Comparison of ENCODE assay signal across 23 cellular contexts in genomic region chr4:113773756-113774155, GRCh38. TPM values are rescaled to one million over a fixed set of nuclear protein-coding genes. Genes with fewer than 3 reads are reported as not detected.
A peak's percentile ranks its signal among the peaks of the same experiment; 100 is the strongest.
DNase-seq lines count a peak whose midpoint lies in the region; ATAC-seq, FAIRE-seq and TF ChIP-seq lines count a peak whose summit lies in the region.
"Had no signal": no experiment of that assay in that cellular context is flagged by ENCODE, and none has a peak within 500 bp of the region (broad histone marks: within the 10 kb centered on the region; RNA-seq: fewer than 3 reads in every experiment).

No MANE protein-coding gene starts in this region.

- H3K9me3 Mint-ChIP-seq in natural killer cell (no peaks in the 10 kb centered on the region), WTC11 (peaks cover 14% of the 10 kb centered on the region)
- no peaks in the 10 kb centered on the region for H3K9me3 Mint-ChIP-seq in natural killer cell treated with Interleukin-12 subunit alpha and Interleukin-12 subunit beta and Interleukin-15 and Interleukin-18, amount 100 ng/mL, for 72 hours
- no peaks in the 10 kb centered on the region for H3K9me3 Mint-ChIP-seq in stimulated activated effector memory CD8-positive, alpha-beta T cell treated with anti-CD3 and anti-CD28 coated beads, Interleukin-12 subunit alpha, Interleukin-12 subunit beta, amount 100 ng/mL, for 72 hours

- H3K27me3 ChIP-seq in bronchial epithelial cell (ENCODE audit: control insufficient read depth, insufficient read depth, low read length) (no peaks in the 10 kb centered on the region), foreskin keratinocyte (no peaks in the 10 kb centered on the region)

- H3K4me3 Mint-ChIP-seq in natural killer cell (peak overlapping the region; percentile 25), WTC11 (no peak overlapping the region)
- H3K4me3 Mint-ChIP-seq in natural killer cell treated with Interleukin-12 subunit alpha and Interleukin-12 subunit beta and Interleukin-15 and Interleukin-18, amount 100 ng/mL, for 72 hours, result no peak overlapping the region
- peak overlapping the region; percentile 54 for H3K4me3 Mint-ChIP-seq in stimulated activated effector memory CD8-positive, alpha-beta T cell treated with anti-CD3 and anti-CD28 coated beads, Interleukin-12 subunit alpha, Interleukin-12 subunit beta, amount 100 ng/mL, for 72 hours

- H3K4me3 ChIP-seq in bronchial epithelial cell (ENCODE audit: low read depth, low read length), result no peak overlapping the region
- H3K4me3 ChIP-seq: GM23248, K562, SK-N-MC had no signal

- no peak overlapping the region for H3K27ac ChIP-seq in foreskin keratinocyte
- H3K27ac ChIP-seq: GM23248, SK-N-MC had no signal

- TF ChIP-seq CTCF in natural killer cell (IDR thresholded peaks at IDR 0.05), result no peak
- no peak for TF ChIP-seq CTCF in bronchial epithelial cell (IDR thresholded peaks at IDR 0.05; ENCODE audit: insufficient read depth, low read length, severe bottlenecking)
- no peak for TF ChIP-seq CTCF in foreskin keratinocyte (conservative IDR thresholded peaks at IDR 0.05)
- TF ChIP-seq CTCF in WTC11 (IDR thresholded peaks at IDR 0.05), result no peak

- no peak for FAIRE-seq in bronchial epithelial cell (lab: Jason Lieb, UNC)
- FAIRE-seq: K562 had no signal

- H3K36me3 Mint-ChIP-seq in natural killer cell (no peaks in the 10 kb centered on the region), WTC11 (peaks cover 3% of the 10 kb centered on the region; the same call in 1 of the 2 replicates)
- H3K36me3 Mint-ChIP-seq in natural killer cell treated with Interleukin-12 subunit alpha and Interleukin-12 subunit beta and Interleukin-15 and Interleukin-18, amount 100 ng/mL, for 72 hours, result no peaks in the 10 kb centered on the region
- no peaks in the 10 kb centered on the region for H3K36me3 Mint-ChIP-seq in stimulated activated effector memory CD8-positive, alpha-beta T cell treated with anti-CD3 and anti-CD28 coated beads, Interleukin-12 subunit alpha, Interleukin-12 subunit beta, amount 100 ng/mL, for 72 hours
- H3K36me3 Mint-ChIP-seq: CD4-positive, CD25-positive, alpha-beta regulatory T cell had no signal

- ATAC-seq in natural killer cell (no peak), foreskin keratinocyte (peak; percentile 75), WTC11 (no peak)
- no peak for ATAC-seq in natural killer cell treated with Interleukin-12 subunit alpha and Interleukin-12 subunit beta and Interleukin-15 and Interleukin-18, amount 100 ng/mL, for 72 hours
- no peak for ATAC-seq in stimulated activated effector memory CD8-positive, alpha-beta T cell treated with anti-CD3 and anti-CD28 coated beads, Interleukin-12 subunit alpha, Interleukin-12 subunit beta, amount 100 ng/mL, for 72 hours
- ATAC-seq: K562, Panc1 had no signal

- intact Hi-C loops in natural killer cell (cut with micrococcal nuclease), result loop anchor here (10.0 kb wide), 1 partner anchor 301 kb away; no protein-coding TSS in a partner anchor

- H3K4me1 ChIP-seq in foreskin keratinocyte, result no peaks in the 10 kb centered on the region

- peak overlapping the region in 1 of 2 donors; percentile 73 for H3K27ac Mint-ChIP-seq in natural killer cell
- no peak overlapping the region for H3K27ac Mint-ChIP-seq in natural killer cell treated with Interleukin-12 subunit alpha and Interleukin-12 subunit beta and Interleukin-15 and Interleukin-18, amount 100 ng/mL, for 72 hours
- H3K27ac Mint-ChIP-seq in stimulated activated effector memory CD8-positive, alpha-beta T cell treated with anti-CD3 and anti-CD28 coated beads, Interleukin-12 subunit alpha, Interleukin-12 subunit beta, amount 100 ng/mL, for 72 hours, result no peak overlapping the region
- no peak overlapping the region for H3K27ac Mint-ChIP-seq in WTC11

- CTCF ChIA-PET in WTC11 (lab: Charles Lee), result no interaction called here

- DNase-seq in natural killer cell (no peak), bronchial epithelial cell (ENCODE audit: low read depth) (peak; percentile 76), foreskin keratinocyte (peak in 1 of 2 donors; percentile 42), HUDEP-2 (lab: John Stamatoyannopoulos, UW; ENCODE audit: unreplicated experiment in 76 of 76) (no peak), NOMO-1 treated with DMSO at 0.1 percent for 48 hours (lab: John Stamatoyannopoulos, UW; ENCODE audit: unreplicated experiment) (no peak), WTC11 (ENCODE audit: low spot score) (no peak)
- no peak for DNase-seq in natural killer cell treated with Interleukin-12 subunit alpha and Interleukin-12 subunit beta and Interleukin-15 and Interleukin-18, amount 100 ng/mL, for 72 hours (ENCODE audit: low spot score)
- DNase-seq in stimulated activated effector memory CD8-positive, alpha-beta T cell treated with anti-CD3 and anti-CD28 coated beads, Interleukin-12 subunit alpha, Interleukin-12 subunit beta, amount 100 ng/mL, for 72 hours (ENCODE audit: low spot score in 2 of 2), result no peak
- DNase-seq: CD4-positive, CD25-positive, alpha-beta regulatory T cell; DMS153; GM23248; H7; MM.1S; NCI-H1048; NCI-H1417; NCI-H1694; NCI-H2081; NCI-H2227 treated with DMSO at 0.1 percent for 48 hours; NCI-H526 treated with DMSO at 0.1 percent for 48 hours; SIG-M5 had no signal

- no peaks in the 10 kb centered on the region for H3K27me3 Mint-ChIP-seq in natural killer cell (ENCODE audit: low read depth in 2 of 2)
- H3K27me3 Mint-ChIP-seq in natural killer cell treated with Interleukin-12 subunit alpha and Interleukin-12 subunit beta and Interleukin-15 and Interleukin-18, amount 100 ng/mL, for 72 hours, result peaks cover 0 to 3% of the 10 kb centered on the region in 2 donors
- H3K27me3 Mint-ChIP-seq in WTC11 (ENCODE audit: low read depth), result no peaks in the 10 kb centered on the region

- H3K4me1 Mint-ChIP-seq in natural killer cell (peaks cover 17 to 19% of the 10 kb centered on the region in 2 donors), WTC11 (peaks cover 4% of the 10 kb centered on the region)
- peaks cover 7 to 13% of the 10 kb centered on the region in 2 donors for H3K4me1 Mint-ChIP-seq in natural killer cell treated with Interleukin-12 subunit alpha and Interleukin-12 subunit beta and Interleukin-15 and Interleukin-18, amount 100 ng/mL, for 72 hours (ENCODE audit: low read depth in 2 of 2)
- peaks cover 12% of the 10 kb centered on the region for H3K4me1 Mint-ChIP-seq in stimulated activated effector memory CD8-positive, alpha-beta T cell treated with anti-CD3 and anti-CD28 coated beads, Interleukin-12 subunit alpha, Interleukin-12 subunit beta, amount 100 ng/mL, for 72 hours

- H3K36me3 ChIP-seq in bronchial epithelial cell (ENCODE audit: control insufficient read depth, insufficient read depth, low read length), result no peaks in the 10 kb centered on the region

- POLR2A ChIA-PET in WTC11 (lab: Charles Lee), result no interaction called here

TF ChIP-seq in WTC11, 78 proteins besides CTCF, POLR2A, EP300 and RAD21 (continues in another document):
- TF ChIP-seq USF2 (CRISPR knock-in tag; IDR thresholded peaks at IDR 0.05), result no peak
- TF ChIP-seq ZNF219 (CRISPR knock-in tag; IDR thresholded peaks at IDR 0.05; ENCODE audit: borderline replicate concordance), result no peak
- TF ChIP-seq NFE2L1 (CRISPR knock-in tag; IDR thresholded peaks at IDR 0.05), result no peak
- TF ChIP-seq AR (CRISPR knock-in tag; IDR thresholded peaks at IDR 0.05), result no peak
- no peak for TF ChIP-seq MYBL2 (CRISPR knock-in tag; IDR thresholded peaks at IDR 0.05)

RNA-seq across cellular contexts. Expression of gene CAMK2D, which starts 12.2 kb away (rescaled TPM):
- total RNA-seq in natural killer cell (10 to 100 TPM; 31.6 to 40.1 (median 34.5) TPM), bronchial epithelial cell (50.8 and 62.2 TPM in 2 replicates), foreskin keratinocyte (20.4 and 22.9 TPM in 2 replicates), WTC11 (2021) (15.8 to 17.7 TPM (median 16.5 TPM) in 3 replicates)
- 10 to 100 TPM; 43.0 to 59.6 TPM for total RNA-seq in natural killer cell treated with Interleukin-12 subunit alpha and Interleukin-12 subunit beta and Interleukin-15 and Interleukin-18, amount 100 ng/mL, for 72 hours
- polyA plus RNA-seq in foreskin keratinocyte, result 4.4 and 4.8 TPM in 2 replicates

Comparison
In these comparisons a context has a peak if more than half of its experiments do, and no peak if none do; other contexts are left out.
1. H3K4me3 Mint-ChIP-seq: peak in natural killer cell (single experiment) and stimulated activated effector memory CD8-positive, alpha-beta T cell treated with anti-CD3 and anti-CD28 coated beads, Interleukin-12 subunit alpha, Interleukin-12 subunit beta, amount 100 ng/mL, for 72 hours (single experiment); none in natural killer cell treated with Interleukin-12 subunit alpha and Interleukin-12 subunit beta and Interleukin-15 and Interleukin-18, amount 100 ng/mL, for 72 hours (single experiment) and WTC11 (single experiment).